ENCODE assay signal across 16 cellular contexts in genomic region chr2:161651547-161651946, GRCh38. TPM values are rescaled to one million over a fixed set of nuclear protein-coding genes. Genes with fewer than 3 reads are reported as not detected.
DNase-seq lines count a peak whose midpoint lies in the region; ATAC-seq and TF ChIP-seq lines count a peak whose summit lies in the region.
"Had no signal": no experiment of that assay in that cellular context is flagged by ENCODE, and none has a peak within 500 bp of the region (broad histone marks: within the 10 kb centered on the region; RNA-seq: fewer than 3 reads in every experiment).

No MANE protein-coding gene starts in this region.

- H3K27ac Mint-ChIP-seq in stimulated activated naive CD8-positive, alpha-beta T cell treated with anti-CD3 and anti-CD28 coated beads, Interleukin-15, amount 100 ng/mL, for 72 hours, result no peak overlapping the region
- H3K27ac Mint-ChIP-seq: B cell; CD4-positive, alpha-beta memory T cell; H9 had no signal

- H3K4me3 Mint-ChIP-seq in stimulated activated naive CD8-positive, alpha-beta T cell treated with anti-CD3 and anti-CD28 coated beads, Interleukin-15, amount 100 ng/mL, for 72 hours, result no peak overlapping the region
- H3K4me3 Mint-ChIP-seq: B cell; CD4-positive, alpha-beta memory T cell; H9 had no signal

- POLR2A ChIA-PET in GM10248 (lab: Yijun Ruan, JAX), result no interaction called here

- H3K9me3 Mint-ChIP-seq in stimulated activated naive CD8-positive, alpha-beta T cell treated with anti-CD3 and anti-CD28 coated beads, Interleukin-15, amount 100 ng/mL, for 72 hours, result no peaks in the 10 kb centered on the region

- H3K27me3 Mint-ChIP-seq in stimulated activated naive CD8-positive, alpha-beta T cell treated with anti-CD3 and anti-CD28 coated beads, Interleukin-15, amount 100 ng/mL, for 72 hours, result no peaks in the 10 kb centered on the region
- H3K27me3 Mint-ChIP-seq: B cell had no signal

- H3K4me1 Mint-ChIP-seq in stimulated activated naive CD8-positive, alpha-beta T cell treated with anti-CD3 and anti-CD28 coated beads, Interleukin-15, amount 100 ng/mL, for 72 hours, result no peaks in the 10 kb centered on the region
- H3K4me1 Mint-ChIP-seq: B cell; CD4-positive, alpha-beta memory T cell had no signal

- DNase-seq in stimulated activated naive CD8-positive, alpha-beta T cell treated with anti-CD3 and anti-CD28 coated beads, Interleukin-15, amount 100 ng/mL, for 72 hours, result no peak
- no peak for DNase-seq in stimulated activated naive CD8-positive, alpha-beta T cell treated with anti-CD3 and anti-CD28 coated beads, Interleukin-15, Interleukin-2, amounts not matched to agents 100 U/mL and 50 U/mL, for 24 hours
- DNase-seq in SHP77 (lab: John Stamatoyannopoulos, UW) (peak; percentile 81), mucosa of gallbladder (ENCODE audit: low spot score) (peak; percentile 9), GM10248 (ENCODE audit: extremely low spot score) (no peak), COLO829 (ENCODE audit: low spot score) (no peak)
- DNase-seq: ACHN; CD4-positive, alpha-beta memory T cell; EL; H9; IMR-90; NCI-H1436; NCI-H446; NCI-H774 had no signal

- peak; percentile 33 for ATAC-seq in stimulated activated naive CD8-positive, alpha-beta T cell treated with anti-CD3 and anti-CD28 coated beads, Interleukin-15, amount 100 ng/mL, for 72 hours
- no peak for ATAC-seq in stimulated activated naive CD8-positive, alpha-beta T cell treated with anti-CD3 and anti-CD28 coated beads, Interleukin-15, Interleukin-2, amounts not matched to agents 100 U/mL and 50 U/mL, for 24 hours
- no peak for ATAC-seq in GM21529 (IDR thresholded peaks at IDR 0.05; ENCODE audit: unreplicated experiment)

- CTCF ChIA-PET in GM10248 (lab: Yijun Ruan, JAX), result interaction anchor here (1.1 to 1.7 kb wide), 3 partner anchors 10 to 17 kb away, joined by 3 to 5 read pairs (median 3); no protein-coding TSS in a partner anchor

- no peak for TF ChIP-seq CTCF in GM10248 (IDR thresholded peaks at IDR 0.05; ENCODE audit: control extremely low read depth, extremely low read depth, low read depth, missing control alignments)

RNA-seq across cellular contexts. Expression of gene SLC4A10, which starts 27.3 kb away (rescaled TPM):
- 0.32 TPM for total RNA-seq in mucosa of gallbladder
- total RNA-seq: B cell, IMR-90 had no signal

Comparison
In these comparisons a context has a peak if more than half of its experiments do, and no peak if none do; other contexts are left out.
1. DNase-seq: peak in SHP77 (2 of 2) and mucosa of gallbladder (single experiment); none in stimulated activated naive CD8-positive, alpha-beta T cell treated with anti-CD3 and anti-CD28 coated beads, Interleukin-15, amount 100 ng/mL, for 72 hours (0 of 2), stimulated activated naive CD8-positive, alpha-beta T cell treated with anti-CD3 and anti-CD28 coated beads, Interleukin-15, Interleukin-2, amounts not matched to agents 100 U/mL and 50 U/mL, for 24 hours (single experiment), GM10248 (single experiment) and COLO829 (single experiment).